Comparison of ENCODE assay signal across 15 cellular contexts in the genomic region with DNA sequence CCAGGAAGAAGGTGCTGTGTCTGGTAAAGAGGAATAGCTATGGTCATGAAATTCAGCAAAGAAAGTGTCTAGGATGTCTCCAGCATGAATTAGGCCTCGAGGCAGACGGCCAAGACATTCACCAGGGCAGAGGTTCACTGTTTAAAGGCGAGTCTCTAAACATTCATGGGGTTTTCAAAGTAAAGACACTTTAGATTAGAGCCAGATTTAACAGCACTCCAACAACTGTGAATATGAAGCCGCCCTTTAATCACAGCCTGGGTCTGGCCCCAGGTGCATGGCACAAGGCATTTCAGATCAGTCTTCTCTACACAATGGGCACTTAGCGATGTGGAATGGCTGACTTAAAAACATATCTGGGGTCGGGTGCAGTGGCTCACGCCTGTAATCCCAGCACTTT.
"Had no signal": no experiment of that assay in that cellular context is flagged by ENCODE, and none has a peak within 500 bp of the region (broad histone marks: within the 10 kb centered on the region; RNA-seq: fewer than 3 reads in every experiment).

No MANE protein-coding gene starts in this region.

- H3K27ac Mint-ChIP-seq: activated naive CD8-positive, alpha-beta T cell treated with anti-CD3 and anti-CD28 coated beads for 36 hours; immature natural killer cell had no signal

- H3K9me3 ChIP-seq: gastrocnemius medialis, heart left ventricle, neutrophil, suprapubic skin, upper lobe of left lung had no signal

- H3K4me3 ChIP-seq: gastrocnemius medialis, heart left ventricle, suprapubic skin, upper lobe of left lung had no signal

- H3K4me1 ChIP-seq: suprapubic skin had no signal

- H3K27me3 Mint-ChIP-seq: activated naive CD8-positive, alpha-beta T cell treated with anti-CD3 and anti-CD28 coated beads for 36 hours; effector memory CD8-positive, alpha-beta T cell; naive thymus-derived CD4-positive, alpha-beta T cell had no signal

- H3K27ac ChIP-seq: neutrophil, suprapubic skin, upper lobe of left lung had no signal

- H3K36me3 ChIP-seq: gastrocnemius medialis, neutrophil, suprapubic skin, upper lobe of left lung had no signal

- DNase-seq: activated CD4-positive, alpha-beta T cell treated with anti-CD3 and anti-CD28 coated beads, Interleukin-2, amount 50 U/mL, for 1 hour; activated CD8-positive, alpha-beta memory T cell treated with anti-CD3 and anti-CD28 coated beads for 24 hours; activated naive CD8-positive, alpha-beta T cell treated with anti-CD3 and anti-CD28 coated beads for 36 hours; effector memory CD8-positive, alpha-beta T cell; gastrocnemius medialis; heart left ventricle; immature natural killer cell; naive thymus-derived CD4-positive, alpha-beta T cell; stimulated activated CD4-positive, alpha-beta T cell treated with anti-CD3 and anti-CD28 coated beads, Interleukin-2, amount 100 ng/mL, for 48 hours; stimulated activated naive CD4-positive, alpha-beta T cell treated with Interleukin-2 at 50 U/mL for 16 hours; SW 1271 had no signal

- H3K4me3 Mint-ChIP-seq: activated naive CD8-positive, alpha-beta T cell treated with anti-CD3 and anti-CD28 coated beads for 36 hours; effector memory CD8-positive, alpha-beta T cell; immature natural killer cell; naive thymus-derived CD4-positive, alpha-beta T cell had no signal

- H3K27me3 ChIP-seq: gastrocnemius medialis, heart left ventricle, neutrophil, suprapubic skin, upper lobe of left lung had no signal

- ATAC-seq: activated CD4-positive, CD25-positive, alpha-beta regulatory T cell treated with anti-CD3 and anti-CD28 coated beads, Interleukin-2, amount 50 U/mL, for 24 hours; effector memory CD8-positive, alpha-beta T cell; gastrocnemius medialis; naive thymus-derived CD4-positive, alpha-beta T cell had no signal

- H3K9me3 Mint-ChIP-seq: activated naive CD8-positive, alpha-beta T cell treated with anti-CD3 and anti-CD28 coated beads for 36 hours; effector memory CD8-positive, alpha-beta T cell; immature natural killer cell had no signal
